ENCODE assay signal across 21 cellular contexts in the genomic region with DNA sequence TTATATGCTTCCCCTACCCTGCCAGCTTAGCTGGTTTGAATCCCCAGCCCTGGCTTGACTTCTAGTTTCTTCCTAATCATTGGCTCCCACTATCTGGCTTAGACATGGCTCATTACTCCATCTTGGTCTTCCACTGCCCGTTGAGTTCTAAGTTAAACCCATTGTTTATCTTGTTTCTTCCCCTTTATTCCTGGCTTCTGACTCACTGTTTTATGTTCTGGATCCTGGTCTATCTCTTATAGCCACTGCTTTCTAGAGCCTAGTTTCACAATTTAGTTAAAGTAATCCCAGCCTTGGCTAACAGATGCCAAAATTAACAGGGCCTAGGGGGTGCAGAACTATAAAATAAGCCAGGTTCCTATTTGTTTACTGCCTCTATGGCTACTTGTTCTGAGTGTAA.
"Had no signal": no experiment of that assay in that cellular context is flagged by ENCODE, and none has a peak within 500 bp of the region (broad histone marks: within the 10 kb centered on the region; RNA-seq: fewer than 3 reads in every experiment).

No MANE protein-coding gene starts in this region.

- H3K4me3 Mint-ChIP-seq: activated B cell treated with CpG ODN at 0.5 μM for 24 hours; activated CD4-positive, alpha-beta T cell treated with anti-CD3 and anti-CD28 coated beads, Interleukin-2, amount 10 ng/mL, durations not matched to agents 24 days and 14 days; activated CD8-positive, alpha-beta T cell treated with anti-CD3 and anti-CD28 coated beads, Interleukin-2, amount 10 ng/mL, durations not matched to agents 7 days and 5 days; activated naive CD4-positive, alpha-beta T cell treated with anti-CD3 and anti-CD28 coated beads, Interleukin-2, amount 50 U/mL, for 24 hours; brain; effector memory CD8-positive, alpha-beta T cell; nephron; stimulated activated naive CD8-positive, alpha-beta T cell treated with anti-CD3 and anti-CD28 coated beads, Interleukin-15, amount 100 ng/mL, for 72 hours had no signal

- H3K4me3 ChIP-seq: testis, upper lobe of right lung had no signal

- H3K27ac Mint-ChIP-seq: activated B cell treated with CpG ODN at 0.5 μM for 24 hours; activated CD4-positive, alpha-beta T cell treated with anti-CD3 and anti-CD28 coated beads, Interleukin-2, amount 10 ng/mL, durations not matched to agents 24 days and 14 days; activated CD8-positive, alpha-beta T cell treated with anti-CD3 and anti-CD28 coated beads, Interleukin-2, amount 10 ng/mL, durations not matched to agents 7 days and 5 days; activated naive CD4-positive, alpha-beta T cell treated with anti-CD3 and anti-CD28 coated beads, Interleukin-2, amount 50 U/mL, for 24 hours; brain; effector memory CD8-positive, alpha-beta T cell; nephron; progenitor cell of endocrine pancreas; stimulated activated naive CD8-positive, alpha-beta T cell treated with anti-CD3 and anti-CD28 coated beads, Interleukin-15, amount 100 ng/mL, for 72 hours had no signal

- H3K4me1 ChIP-seq: testis, upper lobe of right lung had no signal

- H3K27me3 Mint-ChIP-seq: activated B cell treated with CpG ODN at 0.5 μM for 24 hours; activated CD4-positive, alpha-beta T cell treated with anti-CD3 and anti-CD28 coated beads, Interleukin-2, amount 10 ng/mL, durations not matched to agents 24 days and 14 days; activated naive CD4-positive, alpha-beta T cell treated with anti-CD3 and anti-CD28 coated beads, Interleukin-2, amount 50 U/mL, for 24 hours; effector memory CD8-positive, alpha-beta T cell; progenitor cell of endocrine pancreas; stimulated activated naive CD8-positive, alpha-beta T cell treated with anti-CD3 and anti-CD28 coated beads, Interleukin-15, amount 100 ng/mL, for 72 hours had no signal

- H3K4me1 Mint-ChIP-seq: activated B cell treated with CpG ODN at 0.5 μM for 24 hours; activated CD4-positive, alpha-beta T cell treated with anti-CD3 and anti-CD28 coated beads, Interleukin-2, amount 10 ng/mL, durations not matched to agents 24 days and 14 days; activated naive CD4-positive, alpha-beta T cell treated with anti-CD3 and anti-CD28 coated beads, Interleukin-2, amount 50 U/mL, for 24 hours; brain; nephron; stimulated activated naive CD8-positive, alpha-beta T cell treated with anti-CD3 and anti-CD28 coated beads, Interleukin-15, amount 100 ng/mL, for 72 hours had no signal

- H3K9me3 ChIP-seq: testis, upper lobe of right lung had no signal

- H3K9me3 Mint-ChIP-seq: activated B cell treated with CpG ODN at 0.5 μM for 24 hours; activated CD4-positive, alpha-beta T cell treated with anti-CD3 and anti-CD28 coated beads, Interleukin-2, amount 10 ng/mL, durations not matched to agents 24 days and 14 days; activated naive CD4-positive, alpha-beta T cell treated with anti-CD3 and anti-CD28 coated beads, Interleukin-2, amount 50 U/mL, for 24 hours; effector memory CD8-positive, alpha-beta T cell; stimulated activated naive CD8-positive, alpha-beta T cell treated with anti-CD3 and anti-CD28 coated beads, Interleukin-15, amount 100 ng/mL, for 72 hours had no signal

- ATAC-seq: activated CD8-positive, alpha-beta T cell treated with anti-CD3 and anti-CD28 coated beads, Interleukin-2, amount 10 ng/mL, durations not matched to agents 7 days and 5 days; effector memory CD8-positive, alpha-beta T cell; right cardiac atrium; stimulated activated naive CD8-positive, alpha-beta T cell treated with anti-CD3 and anti-CD28 coated beads, Interleukin-15, amount 100 ng/mL, for 72 hours; upper lobe of right lung had no signal

- H3K27me3 ChIP-seq: testis, upper lobe of right lung had no signal

- H3K36me3 ChIP-seq: upper lobe of right lung had no signal

- DNase-seq: activated B cell treated with CpG ODN at 0.5 μM for 24 hours; activated CD4-positive, alpha-beta T cell treated with anti-CD3 and anti-CD28 coated beads, Interleukin-2, amount 10 ng/mL, durations not matched to agents 24 days and 14 days; activated CD8-positive, alpha-beta memory T cell treated with anti-CD3 and anti-CD28 coated beads, Interleukin-2, amount 50 U/mL, for 4 hours; activated CD8-positive, alpha-beta T cell treated with anti-CD3 and anti-CD28 coated beads, Interleukin-2, amount 10 ng/mL, durations not matched to agents 7 days and 5 days; activated effector memory CD4-positive, alpha-beta T cell treated with anti-CD3 and anti-CD28 coated beads, Interleukin-2, amount 50 U/mL, for 16 hours; activated T-cell treated with anti-CD3 and anti-CD28 coated beads, Interleukin-2, amount 50 U/mL, for 48 hours; amniotic stem cell; dermis blood vessel endothelial cell; effector memory CD8-positive, alpha-beta T cell; occipital lobe; right cardiac atrium; small intestine; stimulated activated CD4-positive, alpha-beta T cell treated with anti-CD3 and anti-CD28 coated beads, Interleukin-4, amount 100 ng/mL, for 4 hours; stimulated activated naive CD8-positive, alpha-beta T cell treated with anti-CD3 and anti-CD28 coated beads, Interleukin-15, amount 100 ng/mL, for 72 hours; T-helper 2 cell; testis; upper lobe of right lung had no signal

- H3K27ac ChIP-seq: testis, upper lobe of right lung had no signal
